In the genomic region with DNA sequence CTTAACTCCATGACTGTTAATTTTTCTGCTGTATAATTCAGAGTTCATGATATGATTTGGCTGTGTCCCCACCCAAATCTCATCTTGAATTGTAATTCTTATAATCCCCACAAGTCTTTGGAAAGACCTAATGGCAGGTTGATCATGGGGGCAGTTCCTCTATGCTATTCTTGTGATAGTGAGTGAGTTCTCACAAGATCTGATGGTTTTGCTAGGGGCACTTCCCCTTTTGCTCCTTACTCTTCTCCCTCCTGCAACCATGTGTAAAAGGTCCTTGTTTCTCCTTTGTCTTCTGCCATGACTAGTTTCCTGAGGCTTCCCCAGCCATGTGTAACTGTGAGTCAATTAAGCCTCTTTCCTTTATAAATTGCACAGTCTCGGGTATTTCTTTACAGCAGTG, we compare ENCODE assay signal across 21 cellular contexts.
"Had no signal": no experiment of that assay in that cellular context is flagged by ENCODE, and none has a peak within 500 bp of the region (broad histone marks: within the 10 kb centered on the region; RNA-seq: fewer than 3 reads in every experiment).

No MANE protein-coding gene starts in this region.

- H3K4me2 ChIP-seq: neural progenitor cell had no signal

- FAIRE-seq: small intestine had no signal

- H3K4me1 ChIP-seq: esophagus muscularis mucosa, gastrocnemius medialis, heart right ventricle, left ventricle myocardium inferior, lower lobe of right lung, neural progenitor cell, right atrium auricular region, stomach had no signal

- H3K9ac ChIP-seq: neural progenitor cell had no signal

- H3K27ac ChIP-seq: epithelial cell of prostate, esophagus muscularis mucosa, gastrocnemius medialis, heart right ventricle, left ventricle myocardium inferior, lower lobe of right lung, neural progenitor cell, ovary, right atrium auricular region, stomach, thoracic aorta had no signal

- H3K9me3 ChIP-seq: esophagus muscularis mucosa, gastrocnemius medialis, left ventricle myocardium inferior, lower lobe of right lung, ovary, right atrium auricular region, thoracic aorta had no signal

- H3K27me3 ChIP-seq: esophagus muscularis mucosa, gastrocnemius medialis, heart right ventricle, neural progenitor cell, ovary, right atrium auricular region, stomach had no signal

- H3K36me3 ChIP-seq: esophagus muscularis mucosa, gastrocnemius medialis, heart right ventricle, left ventricle myocardium inferior, lower lobe of right lung, neural progenitor cell, ovary, right atrium auricular region, stomach, thoracic aorta had no signal

- ATAC-seq: effector memory CD8-positive, alpha-beta T cell; gastrocnemius medialis; heart right ventricle; lower lobe of right lung; natural killer cell treated with Interleukin-12 subunit alpha and Interleukin-12 subunit beta and Interleukin-15 and Interleukin-18, amount 100 ng/mL, for 72 hours had no signal

- DNase-seq: effector memory CD8-positive, alpha-beta T cell; gastrocnemius medialis; heart right ventricle; hypothalamus; islet precursor cell; left ventricle myocardium inferior; lower lobe of right lung; nucleus accumbens; ovary; small intestine; stimulated activated CD4-positive, alpha-beta T cell treated with anti-CD3 and anti-CD28 coated beads, Interleukin-12 subunit alpha, Interleukin-12 subunit beta, amount 100 ng/mL, for 4 hours; stimulated activated naive CD4-positive, alpha-beta T cell; stomach; substantia nigra; trophoblast cell had no signal

- H3K4me3 ChIP-seq: esophagus muscularis mucosa, gastrocnemius medialis, heart right ventricle, left ventricle myocardium inferior, lower lobe of right lung, neural progenitor cell, ovary, right atrium auricular region, stomach, thoracic aorta had no signal

- H2AFZ ChIP-seq: neural progenitor cell had no signal
